In genomic region chr18:7600036-7600435, GRCh38 we compare ENCODE assay signal across 14 cellular contexts.
"Had no signal": no experiment of that assay in that cellular context is flagged by ENCODE, and none has a peak within 500 bp of the region (broad histone marks: within the 10 kb centered on the region; RNA-seq: fewer than 3 reads in every experiment).

No MANE protein-coding gene starts in this region.

- H3K4me1 ChIP-seq: uterus had no signal

- H3K4me1 Mint-ChIP-seq: naive thymus-derived CD8-positive, alpha-beta T cell had no signal

- H3K27me3 ChIP-seq: gastrocnemius medialis, right atrium auricular region, tibial artery, upper lobe of left lung, uterus had no signal

- H3K9me3 Mint-ChIP-seq: stimulated activated naive CD8-positive, alpha-beta T cell treated with anti-CD3 and anti-CD28 coated beads, Interleukin-15, Interleukin-2, amounts not matched to agents 100 ng/mL and 50 ng/mL, for 24 hours had no signal

- H3K27ac Mint-ChIP-seq: naive thymus-derived CD8-positive, alpha-beta T cell; stimulated activated naive CD8-positive, alpha-beta T cell treated with anti-CD3 and anti-CD28 coated beads, Interleukin-15, Interleukin-2, amounts not matched to agents 100 ng/mL and 50 ng/mL, for 24 hours had no signal

- ATAC-seq: esophagus mucosa; gastrocnemius medialis; mucosa of descending colon; naive thymus-derived CD8-positive, alpha-beta T cell had no signal

- DNase-seq: effector CD4-positive, alpha-beta T cell; gastrocnemius medialis; islet precursor cell; mucosa of descending colon; naive thymus-derived CD8-positive, alpha-beta T cell; small intestine; stimulated activated CD4-positive, alpha-beta T cell treated with anti-CD3 and anti-CD28 coated beads, Interleukin-2, amount 100 ng/mL, for 48 hours; tibial artery; upper lobe of left lung; uterus had no signal

- H3K36me3 Mint-ChIP-seq: naive thymus-derived CD8-positive, alpha-beta T cell had no signal

- H3K4me3 Mint-ChIP-seq: naive thymus-derived CD8-positive, alpha-beta T cell; stimulated activated naive CD8-positive, alpha-beta T cell treated with anti-CD3 and anti-CD28 coated beads, Interleukin-15, Interleukin-2, amounts not matched to agents 100 ng/mL and 50 ng/mL, for 24 hours had no signal

- H3K27ac ChIP-seq: coronary artery, gastrocnemius medialis, right atrium auricular region, tibial artery, upper lobe of left lung, uterus had no signal

- H3K27me3 Mint-ChIP-seq: stimulated activated naive CD8-positive, alpha-beta T cell treated with anti-CD3 and anti-CD28 coated beads, Interleukin-15, Interleukin-2, amounts not matched to agents 100 ng/mL and 50 ng/mL, for 24 hours had no signal

- H3K36me3 ChIP-seq: gastrocnemius medialis, right atrium auricular region, tibial artery, upper lobe of left lung, uterus had no signal

- H3K9me3 ChIP-seq: gastrocnemius medialis, mucosa of descending colon, right atrium auricular region, tibial artery, upper lobe of left lung, uterus had no signal

- H3K4me3 ChIP-seq: coronary artery, gastrocnemius medialis, mucosa of descending colon, right atrium auricular region, tibial artery, upper lobe of left lung, uterus had no signal
